31 cellular contexts compared by ENCODE assay signal in the genomic region with DNA sequence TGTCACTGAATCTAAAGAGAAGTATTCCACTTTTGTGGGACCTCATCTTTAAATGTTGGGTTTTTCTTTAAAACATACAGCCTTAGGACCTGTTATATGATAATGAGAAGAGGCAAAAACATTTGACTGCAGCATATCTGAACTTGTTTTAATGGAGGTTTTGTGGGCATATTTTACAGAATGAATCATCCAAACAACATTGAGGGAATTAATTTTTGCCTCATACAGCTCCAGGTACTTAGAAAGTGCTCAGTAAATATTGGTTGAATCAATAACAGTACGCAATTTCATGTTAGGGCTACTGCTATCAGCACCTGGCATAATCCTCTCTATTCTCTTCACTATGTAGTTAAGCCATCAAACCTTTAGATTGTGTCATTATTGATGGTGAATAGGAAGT.
"Had no signal": no experiment of that assay in that cellular context is flagged by ENCODE, and none has a peak within 500 bp of the region (broad histone marks: within the 10 kb centered on the region; RNA-seq: fewer than 3 reads in every experiment).

No MANE protein-coding gene starts in this region.

- H3K79me2 ChIP-seq: parathyroid adenoma had no signal

- H3K9ac ChIP-seq: neural progenitor cell, parathyroid adenoma had no signal

- H3K36me3 ChIP-seq: left lung, neural progenitor cell, neutrophil, right atrium auricular region, right lobe of liver, tibial nerve, vagina had no signal

- H3K27me3 Mint-ChIP-seq: memory B cell; stimulated activated memory B cell treated with anti-CD40 and anti-IgM and Interleukin-4, amounts not matched to agents 10 μg/mL and 1 μg/mL and 100 μg/mL, for 72 hours; stimulated activated naive CD8-positive, alpha-beta T cell treated with anti-CD3 and anti-CD28 coated beads, Interleukin-15, amount 100 ng/mL, for 72 hours; type B pancreatic cell had no signal

- H3K9me3 ChIP-seq: left lung, mucosa of descending colon, neutrophil, psoas muscle, right atrium auricular region, right lobe of liver, tibial nerve, vagina had no signal

- H2AFZ ChIP-seq: neural progenitor cell, parathyroid adenoma had no signal

- H3K27me3 ChIP-seq: left lung, neural progenitor cell, neutrophil, right atrium auricular region, right lobe of liver, tibial nerve, vagina had no signal

- H3K4me2 ChIP-seq: neural progenitor cell, smooth muscle cell had no signal

- H3K27ac ChIP-seq: left lung, neural progenitor cell, neutrophil, parathyroid adenoma, psoas muscle, right atrium auricular region, right lobe of liver, tibial nerve, vagina had no signal

- H3K36me3 Mint-ChIP-seq: immature natural killer cell; memory B cell; naive thymus-derived CD4-positive, alpha-beta T cell; neural progenitor cell; stimulated activated memory B cell treated with anti-CD40 and anti-IgM and Interleukin-4, amounts not matched to agents 10 μg/mL and 1 μg/mL and 100 μg/mL, for 72 hours; type B pancreatic cell had no signal

- ATAC-seq: left colon; left lung; mucosa of descending colon; naive thymus-derived CD4-positive, alpha-beta T cell; psoas muscle; right lobe of liver; stimulated activated memory B cell treated with anti-CD40 and anti-IgM and Interleukin-4, amounts not matched to agents 10 μg/mL and 1 μg/mL and 100 μg/mL, for 72 hours; stimulated activated naive CD8-positive, alpha-beta T cell treated with anti-CD3 and anti-CD28 coated beads, Interleukin-15, amount 100 ng/mL, for 72 hours had no signal

- H3K4me3 Mint-ChIP-seq: immature natural killer cell; memory B cell; naive thymus-derived CD4-positive, alpha-beta T cell; nephron; neural progenitor cell; stimulated activated memory B cell treated with anti-CD40 and anti-IgM and Interleukin-4, amounts not matched to agents 10 μg/mL and 1 μg/mL and 100 μg/mL, for 72 hours; stimulated activated naive CD8-positive, alpha-beta T cell treated with anti-CD3 and anti-CD28 coated beads, Interleukin-15, amount 100 ng/mL, for 72 hours; type B pancreatic cell had no signal

- FAIRE-seq: islet of Langerhans, kidney had no signal

- H3K27ac Mint-ChIP-seq: immature natural killer cell; memory B cell; naive thymus-derived CD4-positive, alpha-beta T cell; nephron; neural progenitor cell; stimulated activated memory B cell treated with anti-CD40 and anti-IgM and Interleukin-4, amounts not matched to agents 10 μg/mL and 1 μg/mL and 100 μg/mL, for 72 hours; stimulated activated naive CD8-positive, alpha-beta T cell treated with anti-CD3 and anti-CD28 coated beads, Interleukin-15, amount 100 ng/mL, for 72 hours; type B pancreatic cell had no signal

- H3K4me1 Mint-ChIP-seq: immature natural killer cell; memory B cell; naive thymus-derived CD4-positive, alpha-beta T cell; nephron; stimulated activated memory B cell treated with anti-CD40 and anti-IgM and Interleukin-4, amounts not matched to agents 10 μg/mL and 1 μg/mL and 100 μg/mL, for 72 hours; stimulated activated naive CD8-positive, alpha-beta T cell treated with anti-CD3 and anti-CD28 coated beads, Interleukin-15, amount 100 ng/mL, for 72 hours had no signal

- H3K4me1 ChIP-seq: left lung, neural progenitor cell, parathyroid adenoma, psoas muscle, right atrium auricular region, right lobe of liver, tibial nerve, vagina had no signal

- H3K4me3 ChIP-seq: left lung, lung, mucosa of descending colon, neural progenitor cell, psoas muscle, right atrium auricular region, right lobe of liver, smooth muscle cell, tibial nerve, vagina had no signal

- DNase-seq: hypothalamus; immature natural killer cell; kidney; left colon; left lung; midbrain; mucosa of descending colon; naive thymus-derived CD4-positive, alpha-beta T cell; occipital lobe; psoas muscle; right lobe of liver; stimulated activated CD4-positive, alpha-beta T cell treated with anti-CD3 and anti-CD28 coated beads, Interleukin-1b, Interleukin-23, amount 100 ng/mL, for 48 hours; stimulated activated CD4-positive, alpha-beta T cell treated with anti-CD3 and anti-CD28 coated beads, Interleukin-2, amount 100 ng/mL, for 48 hours; stimulated activated CD4-positive, alpha-beta T cell treated with anti-CD3 and anti-CD28 coated beads, Interleukin-4, amount 100 ng/mL, for 4 hours; stimulated activated CD8-positive, alpha-beta memory T cell treated with anti-CD3 and anti-CD28 coated beads, Interleukin-4, amount 100 ng/mL, for 48 hours; stimulated activated naive CD4-positive, alpha-beta T cell treated with Interleukin-2 at 50 U/mL for 16 hours; stimulated activated naive CD8-positive, alpha-beta T cell treated with anti-CD3 and anti-CD28 coated beads, Interleukin-15, amount 100 ng/mL, for 72 hours; substantia nigra had no signal

- H3K9me3 Mint-ChIP-seq: neural progenitor cell, type B pancreatic cell had no signal
